ENCODE assay signal across 1 cellular context in the genomic region with DNA sequence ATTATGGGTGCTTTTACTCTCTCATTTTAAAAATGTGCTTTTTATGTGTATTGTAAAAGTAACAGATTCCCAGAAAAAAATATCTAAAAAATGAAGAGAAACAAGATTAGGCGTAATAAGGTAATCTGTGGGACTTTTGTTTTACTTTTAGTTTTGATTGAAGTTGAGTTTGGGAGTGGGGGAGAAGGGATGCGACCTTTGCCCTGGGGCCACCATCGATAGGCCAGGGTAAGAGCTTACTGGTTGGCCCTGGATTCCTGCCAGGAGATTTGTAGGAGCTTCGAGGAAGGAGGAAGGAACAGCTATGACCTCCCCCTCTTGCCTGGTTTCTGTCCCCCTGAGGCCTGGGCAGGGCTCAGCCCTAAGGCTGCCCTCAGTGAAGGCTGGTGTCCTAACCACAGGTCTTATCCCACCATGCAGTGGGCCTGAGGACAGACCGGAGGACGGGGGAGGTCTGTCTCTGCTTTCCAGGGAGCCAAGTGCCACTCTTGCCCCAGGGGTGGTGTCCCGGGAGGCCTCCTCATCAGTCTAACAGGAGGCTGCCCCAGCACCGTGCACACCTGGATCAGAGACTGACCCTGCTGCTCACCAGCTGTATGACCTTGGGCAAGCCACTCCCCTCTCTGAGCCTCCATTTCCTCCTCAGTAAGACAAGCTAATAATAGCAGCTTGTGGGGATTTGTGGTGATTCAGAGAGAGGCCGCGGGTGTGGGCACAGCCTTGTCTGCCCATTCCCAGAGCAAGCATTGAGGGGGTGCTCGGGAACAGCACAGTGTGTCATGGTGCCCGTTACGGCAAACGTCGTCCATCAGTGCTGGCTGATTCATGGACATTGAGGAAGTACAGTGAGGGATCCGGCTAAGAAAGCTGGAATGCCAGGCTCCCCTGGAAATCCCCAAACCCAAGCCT.
A peak's percentile ranks its signal among the peaks of the same experiment; 100 is the strongest.
TF ChIP-seq lines count a peak whose summit lies in the region.

No MANE protein-coding gene starts in this region.

TF ChIP-seq in HepG2, 621 proteins besides CTCF, POLR2A, EP300 and RAD21 (continued from another document and continues in another):
- TF ChIP-seq RERE (CRISPR knock-in tag; IDR thresholded peaks at IDR 0.05; ENCODE audit: low read depth) (no peak), MBNL3 (CRISPR knock-in tag; conservative IDR thresholded peaks at IDR 0.05) (0 out of 2 replicates have a peak, but pooled peaks have one; percentile 15), DBP (CRISPR knock-in tag; IDR thresholded peaks at IDR 0.05; ENCODE audit: not compliant biosample characterization) (no peak), STAT5B (CRISPR knock-in tag; IDR thresholded peaks at IDR 0.05) (no peak), BRCA1 (CRISPR knock-in tag; IDR thresholded peaks at IDR 0.05) (peak; percentile 14; the same call in 1 of the 2 replicates), ZNF883 (CRISPR knock-in tag; IDR thresholded peaks at IDR 0.05; ENCODE audit: not compliant biosample characterization) (peak; percentile 59), MAZ (IDR thresholded peaks at IDR 0.05; ENCODE audit: borderline replicate concordance, low read depth, low read length) (0 out of 2 replicates have a peak, but pooled peaks have one; percentile 10), MAZ (CRISPR knock-in tag; IDR thresholded peaks at IDR 0.05; ENCODE audit: low read depth) (no peak; the same call in 1 of the 2 replicates), MEF2D (CRISPR knock-in tag; IDR thresholded peaks at IDR 0.05) (peak; percentile 95), ZBTB20 (CRISPR knock-in tag; IDR thresholded peaks at IDR 0.05; ENCODE audit: borderline replicate concordance, low read depth) (peak; percentile 88; the same call in 1 of the 2 replicates), ZNF446 (CRISPR knock-in tag; IDR thresholded peaks at IDR 0.05) (peak; percentile 51; the same call in 1 of the 2 replicates), ATF7 (IDR thresholded peaks at IDR 0.05) (no peak), ATF7 (CRISPR knock-in tag; IDR thresholded peaks at IDR 0.05) (peak; percentile 61; the same call in 1 of the 2 replicates), ZNF891 (CRISPR knock-in tag; IDR thresholded peaks at IDR 0.05) (peak; percentile 81; the same call in 1 of the 2 replicates), BCL3 (CRISPR knock-in tag; IDR thresholded peaks at IDR 0.05) (peak; percentile 32), PHF8 (CRISPR knock-in tag; IDR thresholded peaks at IDR 0.05) (peak; percentile 46; the same call in 1 of the 2 replicates), MED1 (CRISPR knock-in tag; IDR thresholded peaks at IDR 0.05) (peak; percentile 65), BRD4 (CRISPR knock-in tag; IDR thresholded peaks at IDR 0.05) (peak; percentile 90), ESRRA (CRISPR knock-in tag; IDR thresholded peaks at IDR 0.05; ENCODE audit: low read depth) (peak; percentile 83), U2AF1 (optimal IDR thresholded peaks at IDR 0.05; ENCODE audit: low read depth, low read length) (peak; percentile 44), POLR2AphosphoS5 (IDR thresholded peaks at IDR 0.05; ENCODE audit: low read depth, low read length) (peak; percentile 36; the same call in 1 of the 2 replicates), ZNF644 (CRISPR knock-in tag; IDR thresholded peaks at IDR 0.05; ENCODE audit: low read depth) (no peak; the same call in 1 of the 2 replicates), ARNT2 (CRISPR knock-in tag; IDR thresholded peaks at IDR 0.05; ENCODE audit: low read depth) (no peak), ZNF766 (CRISPR knock-in tag; IDR thresholded peaks at IDR 0.05; ENCODE audit: borderline replicate concordance) (no peak; the same call in 1 of the 2 replicates), BORCS8-MEF2B (CRISPR knock-in tag; IDR thresholded peaks at IDR 0.05) (peak; percentile 84), ZNF782 (CRISPR knock-in tag; IDR thresholded peaks at IDR 0.05; ENCODE audit: borderline replicate concordance) (peak; percentile 40; the same call in 1 of the 2 replicates), SRSF9 (IDR thresholded peaks at IDR 0.05; ENCODE audit: borderline replicate concordance, insufficient read depth, low read depth, low read length, poor library complexity, severe bottlenecking) (no peak), ARNTL (CRISPR knock-in tag; IDR thresholded peaks at IDR 0.05) (peak; percentile 5; the same call in 1 of the 2 replicates), SOX13 (IDR thresholded peaks at IDR 0.05) (no peak), SOX13 (CRISPR knock-in tag; conservative IDR thresholded peaks at IDR 0.05 in 1 of 2, IDR thresholded peaks at IDR 0.05 in 1 of 2) (peak in 1 of 2 experiments; percentile 47; a peak in 1 of 4 replicates), MAFG (CRISPR knock-in tag; IDR thresholded peaks at IDR 0.05) (no peak), ZNF12 (CRISPR knock-in tag; IDR thresholded peaks at IDR 0.05) (peak; percentile 28; the same call in 1 of the 2 replicates), CREB1 (IDR thresholded peaks at IDR 0.05) (no peak), CREB1 (CRISPR knock-in tag; IDR thresholded peaks at IDR 0.05) (no peak; the same call in 1 of the 2 replicates), MZF1 (CRISPR knock-in tag; IDR thresholded peaks at IDR 0.05; ENCODE audit: borderline replicate concordance) (peak; percentile 81; the same call in 1 of the 2 replicates), DR1 (CRISPR knock-in tag; IDR thresholded peaks at IDR 0.05) (0 out of 2 replicates have a peak, but pooled peaks have one; percentile 11), ELF4 (CRISPR knock-in tag; IDR thresholded peaks at IDR 0.05; ENCODE audit: borderline replicate concordance) (peak; percentile 84; the same call in 1 of the 2 replicates), ZNF678 (CRISPR knock-in tag; IDR thresholded peaks at IDR 0.05) (0 out of 2 replicates have a peak, but pooled peaks have one; percentile 29), JDP2 (CRISPR knock-in tag; IDR thresholded peaks at IDR 0.05; ENCODE audit: borderline replicate concordance) (peak; percentile 9; the same call in 1 of the 2 replicates), MIXL1 (CRISPR knock-in tag; IDR thresholded peaks at IDR 0.05) (peak; percentile 7; the same call in 1 of the 2 replicates), ZBTB38 (CRISPR knock-in tag; IDR thresholded peaks at IDR 0.05) (peak; percentile 91), KLF9 (CRISPR knock-in tag; IDR thresholded peaks at IDR 0.05; ENCODE audit: low read depth) (no peak), CREM (IDR thresholded peaks at IDR 0.05) (peak; percentile 74), CREM (CRISPR knock-in tag; IDR thresholded peaks at IDR 0.05) (no peak), SALL1 (CRISPR knock-in tag; IDR thresholded peaks at IDR 0.05) (peak; percentile 80), MXI1 (IDR thresholded peaks at IDR 0.05; ENCODE audit: borderline replicate concordance, low read depth, low read length) (no peak; the same call in 2 of the 3 replicates), KLF16 (CRISPR knock-in tag; IDR thresholded peaks at IDR 0.05) (peak in 1 of 2 experiments; percentile 26; a peak in 1 of 4 replicates), SUZ12 (IDR thresholded peaks at IDR 0.05; ENCODE audit: low read depth, low read length) (no peak)
- TF ChIP-seq, protein P1, sequence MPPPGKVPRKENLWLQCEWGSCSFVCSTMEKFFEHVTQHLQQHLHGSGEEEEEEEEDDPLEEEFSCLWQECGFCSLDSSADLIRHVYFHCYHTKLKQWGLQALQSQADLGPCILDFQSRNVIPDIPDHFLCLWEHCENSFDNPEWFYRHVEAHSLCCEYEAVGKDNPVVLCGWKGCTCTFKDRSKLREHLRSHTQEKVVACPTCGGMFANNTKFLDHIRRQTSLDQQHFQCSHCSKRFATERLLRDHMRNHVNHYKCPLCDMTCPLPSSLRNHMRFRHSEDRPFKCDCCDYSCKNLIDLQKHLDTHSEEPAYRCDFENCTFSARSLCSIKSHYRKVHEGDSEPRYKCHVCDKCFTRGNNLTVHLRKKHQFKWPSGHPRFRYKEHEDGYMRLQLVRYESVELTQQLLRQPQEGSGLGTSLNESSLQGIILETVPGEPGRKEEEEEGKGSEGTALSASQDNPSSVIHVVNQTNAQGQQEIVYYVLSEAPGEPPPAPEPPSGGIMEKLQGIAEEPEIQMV (CRISPR knock-in tag; IDR thresholded peaks at IDR 0.05; ENCODE audit: low read depth), result peak; percentile 67; the same call in 1 of the 2 replicates
- TF ChIP-seq, protein P2, sequence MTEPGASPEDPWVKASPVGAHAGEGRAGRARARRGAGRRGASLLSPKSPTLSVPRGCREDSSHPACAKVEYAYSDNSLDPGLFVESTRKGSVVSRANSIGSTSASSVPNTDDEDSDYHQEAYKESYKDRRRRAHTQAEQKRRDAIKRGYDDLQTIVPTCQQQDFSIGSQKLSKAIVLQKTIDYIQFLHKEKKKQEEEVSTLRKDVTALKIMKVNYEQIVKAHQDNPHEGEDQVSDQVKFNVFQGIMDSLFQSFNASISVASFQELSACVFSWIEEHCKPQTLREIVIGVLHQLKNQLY (CRISPR knock-in tag; IDR thresholded peaks at IDR 0.05), result peak; percentile 11; the same call in 1 of the 2 replicates
- TF ChIP-seq, protein P3, sequence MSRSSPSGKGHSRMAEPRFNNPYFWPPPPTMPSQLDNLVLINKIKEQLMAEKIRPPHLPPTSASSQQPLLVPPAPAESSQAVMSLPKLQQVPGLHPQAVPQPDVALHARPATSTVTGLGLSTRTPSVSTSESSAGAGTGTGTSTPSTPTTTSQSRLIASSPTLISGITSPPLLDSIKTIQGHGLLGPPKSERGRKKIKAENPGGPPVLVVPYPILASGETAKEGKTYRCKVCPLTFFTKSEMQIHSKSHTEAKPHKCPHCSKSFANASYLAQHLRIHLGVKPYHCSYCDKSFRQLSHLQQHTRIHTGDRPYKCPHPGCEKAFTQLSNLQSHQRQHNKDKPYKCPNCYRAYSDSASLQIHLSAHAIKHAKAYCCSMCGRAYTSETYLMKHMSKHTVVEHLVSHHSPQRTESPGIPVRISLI (CRISPR knock-in tag; IDR thresholded peaks at IDR 0.05; ENCODE audit: borderline replicate concordance), result no peak
- TF ChIP-seq, protein P4, sequence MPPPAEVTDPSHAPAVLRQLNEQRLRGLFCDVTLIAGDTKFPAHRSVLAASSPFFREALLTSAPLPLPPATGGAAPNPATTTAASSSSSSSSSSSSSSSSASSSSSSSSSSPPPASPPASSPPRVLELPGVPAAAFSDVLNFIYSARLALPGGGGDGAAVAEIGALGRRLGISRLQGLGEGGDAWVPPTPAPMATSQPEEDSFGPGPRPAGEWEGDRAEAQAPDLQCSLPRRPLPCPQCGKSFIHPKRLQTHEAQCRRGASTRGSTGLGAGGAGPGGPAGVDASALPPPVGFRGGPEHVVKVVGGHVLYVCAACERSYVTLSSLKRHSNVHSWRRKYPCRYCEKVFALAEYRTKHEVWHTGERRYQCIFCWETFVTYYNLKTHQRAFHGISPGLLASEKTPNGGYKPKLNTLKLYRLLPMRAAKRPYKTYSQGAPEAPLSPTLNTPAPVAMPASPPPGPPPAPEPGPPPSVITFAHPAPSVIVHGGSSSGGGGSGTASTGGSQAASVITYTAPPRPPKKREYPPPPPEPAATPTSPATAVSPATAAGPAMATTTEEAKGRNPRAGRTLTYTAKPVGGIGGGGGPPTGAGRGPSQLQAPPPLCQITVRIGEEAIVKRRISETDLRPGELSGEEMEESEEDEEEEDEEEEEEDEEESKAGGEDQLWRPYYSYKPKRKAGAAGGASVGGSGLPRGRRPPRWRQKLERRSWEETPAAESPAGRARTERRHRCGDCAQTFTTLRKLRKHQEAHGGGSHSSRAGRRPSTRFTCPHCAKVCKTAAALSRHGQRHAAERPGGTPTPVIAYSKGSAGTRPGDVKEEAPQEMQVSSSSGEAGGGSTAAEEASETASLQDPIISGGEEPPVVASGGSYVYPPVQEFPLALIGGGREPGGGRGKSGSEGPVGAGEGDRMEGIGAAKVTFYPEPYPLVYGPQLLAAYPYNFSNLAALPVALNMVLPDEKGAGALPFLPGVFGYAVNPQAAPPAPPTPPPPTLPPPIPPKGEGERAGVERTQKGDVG (CRISPR knock-in tag; IDR thresholded peaks at IDR 0.05; ENCODE audit: borderline replicate concordance), result 0 out of 2 replicates have a peak, but pooled peaks have one; percentile 20
